Comparison of ENCODE assay signal across 17 cellular contexts in genomic region chr9:106653111-106653697, GRCh38.
A peak's percentile ranks its signal among the peaks of the same experiment; 100 is the strongest.
DNase-seq lines count a peak whose midpoint lies in the region; ATAC-seq and TF ChIP-seq lines count a peak whose summit lies in the region.
"Had no signal": no experiment of that assay in that cellular context is flagged by ENCODE, and none has a peak within 500 bp of the region (broad histone marks: within the 10 kb centered on the region; RNA-seq: fewer than 3 reads in every experiment).

No MANE protein-coding gene starts in this region.

- H3K4me1 ChIP-seq in Karpas-422 (ENCODE audit: low read length) = no peaks in the 10 kb centered on the region
- peaks cover 20% of the 10 kb centered on the region for H3K4me1 ChIP-seq in adipocyte (ENCODE audit: control insufficient read depth, insufficient read depth, low read length)
- no peaks in the 10 kb centered on the region for H3K4me1 ChIP-seq in psoas muscle
- H3K4me1 ChIP-seq in CD8-positive, alpha-beta T cell (ENCODE audit: insufficient read depth, low read length) = no peaks in the 10 kb centered on the region
- H3K4me1 ChIP-seq in CD8-positive, alpha-beta memory T cell (ENCODE audit: insufficient read depth, low read length) = no peaks in the 10 kb centered on the region

- H3K4me2 ChIP-seq in Karpas-422 (ENCODE audit: low read depth, low read length, poor library complexity, severe bottlenecking) = no peak overlapping the region
- H3K4me2 ChIP-seq: GM23338 had no signal

- intact Hi-C loops in psoas muscle (cut with DNase I) = no loop called here
- intact Hi-C loops in CD8-positive, alpha-beta T cell (cut with DNase I, micrococcal nuclease) = no loop called here

- H3K9me3 ChIP-seq in Karpas-422 (ENCODE audit: low read length) (no peaks in the 10 kb centered on the region), adipocyte (ENCODE audit: control insufficient read depth, low read length) (peaks cover 11% of the 10 kb centered on the region), psoas muscle (no peaks in the 10 kb centered on the region)
- H3K9me3 ChIP-seq in CD8-positive, alpha-beta T cell (ENCODE audit: low read length) = no peaks in the 10 kb centered on the region
- H3K9me3 ChIP-seq in CD8-positive, alpha-beta memory T cell (ENCODE audit: low read length) = no peaks in the 10 kb centered on the region

- peak in 3 of 4 donors; percentile 59 to 66 (median 61) for ATAC-seq in psoas muscle
- ATAC-seq in GM18870 (IDR thresholded peaks at IDR 0.05; ENCODE audit: unreplicated experiment) = no peak
- ATAC-seq in HG02623 (IDR thresholded peaks at IDR 0.05; ENCODE audit: unreplicated experiment) = no peak
- no peak for ATAC-seq in CD8-positive, alpha-beta T cell
- ATAC-seq: GM23338 had no signal

- H3K4me1 Mint-ChIP-seq in CD8-positive, alpha-beta T cell (ENCODE audit: low read depth) = no peaks in the 10 kb centered on the region
- H3K4me1 Mint-ChIP-seq in CD8-positive, alpha-beta memory T cell = no peaks in the 10 kb centered on the region

- peak; percentile 7 for DNase-seq in Karpas-422
- DNase-seq in adipocyte (ENCODE audit: low read depth) = no peak
- DNase-seq in fibroblast of the aortic adventitia (ENCODE audit: low read depth) = peak; percentile 3
- peak in 1 of 2 donors; percentile 15 for DNase-seq in psoas muscle
- no peak for DNase-seq in CD8-positive, alpha-beta T cell
- DNase-seq in CD8-positive, alpha-beta memory T cell = no peak
- DNase-seq: Calu3, DMS53, KBM-7, MM.1S, NCI-H1092 treated with DMSO at 0.1 percent for 48 hours, NCI-H2107, NCI-H345, NCI-H526 treated with DMSO at 0.1 percent for 48 hours had no signal

- 66 to 86% (median 81%) methylated on average over 3 of the region's 3 CpGs for WGBS in psoas muscle, 3 donors

- no peak overlapping the region for H2AFZ ChIP-seq in Karpas-422 (ENCODE audit: low read length)
- H2AFZ ChIP-seq: GM23338 had no signal

- H3K27me3 ChIP-seq in Karpas-422 (ENCODE audit: low read length) (no peaks in the 10 kb centered on the region; the same call in 1 of the 2 replicates), adipocyte (replicated peaks; ENCODE audit: control insufficient read depth, insufficient read depth, low read length) (no peaks in the 10 kb centered on the region), psoas muscle (ENCODE audit: insufficient read depth in 3 of 3, low read length in 2 of 3) (no peaks in the 10 kb centered on the region)
- H3K27me3 ChIP-seq in CD8-positive, alpha-beta T cell (ENCODE audit: insufficient read depth, low read length) = no peaks in the 10 kb centered on the region
- H3K27me3 ChIP-seq in CD8-positive, alpha-beta memory T cell (ENCODE audit: insufficient read depth, low read length, poor library complexity, severe bottlenecking) = no peaks in the 10 kb centered on the region

- no peak overlapping the region for H3K27ac Mint-ChIP-seq in CD8-positive, alpha-beta T cell
- no peak overlapping the region for H3K27ac Mint-ChIP-seq in CD8-positive, alpha-beta memory T cell
- H3K27ac Mint-ChIP-seq: GM23338 had no signal

- H3K9me3 Mint-ChIP-seq in CD8-positive, alpha-beta T cell = peaks cover 8% of the 10 kb centered on the region
- peaks cover 6 to 15% (median 10%) of the 10 kb centered on the region in 5 donors for H3K9me3 Mint-ChIP-seq in CD8-positive, alpha-beta memory T cell

- no peaks in the 10 kb centered on the region for H3K9me2 ChIP-seq in Karpas-422 (replicated peaks; ENCODE audit: insufficient read depth, low read length)

- H3K36me3 Mint-ChIP-seq in CD8-positive, alpha-beta T cell = no peaks in the 10 kb centered on the region
- H3K36me3 Mint-ChIP-seq in CD8-positive, alpha-beta memory T cell = no peaks in the 10 kb centered on the region

- CTCF ChIA-PET in CD8-positive, alpha-beta T cell (lab: Charles Lee) = no interaction called here
- CTCF ChIA-PET in CD8-positive, alpha-beta memory T cell (lab: Charles Lee) = no interaction called here

- no peaks in the 10 kb centered on the region for H4K20me1 ChIP-seq in Karpas-422 (ENCODE audit: insufficient read depth, low read depth, low read length)

- H3K36me3 ChIP-seq in Karpas-422 (ENCODE audit: insufficient read depth, low read length) = no peaks in the 10 kb centered on the region
- no peaks in the 10 kb centered on the region for H3K36me3 ChIP-seq in adipocyte (ENCODE audit: control insufficient read depth, insufficient read depth, low read length, severe bottlenecking)
- no peaks in the 10 kb centered on the region for H3K36me3 ChIP-seq in psoas muscle (ENCODE audit: insufficient read depth in 1 of 2, low read depth in 1 of 2)
- no peaks in the 10 kb centered on the region for H3K36me3 ChIP-seq in CD8-positive, alpha-beta T cell (ENCODE audit: insufficient read depth, low read length)
- no peaks in the 10 kb centered on the region for H3K36me3 ChIP-seq in CD8-positive, alpha-beta memory T cell (ENCODE audit: insufficient read depth, low read length)

- no peak for TF ChIP-seq CTCF in fibroblast of the aortic adventitia (IDR thresholded peaks at IDR 0.05; ENCODE audit: insufficient read depth, low read length)
- TF ChIP-seq CTCF in psoas muscle (IDR thresholded peaks at IDR 0.05) = no peak
- TF ChIP-seq CTCF in CD8-positive, alpha-beta T cell (IDR thresholded peaks at IDR 0.05) = no peak

- H3K27me3 Mint-ChIP-seq in CD8-positive, alpha-beta T cell (ENCODE audit: low read depth) = no peaks in the 10 kb centered on the region
- no peaks in the 10 kb centered on the region for H3K27me3 Mint-ChIP-seq in CD8-positive, alpha-beta memory T cell

- POLR2A ChIA-PET in CD8-positive, alpha-beta T cell (lab: Charles Lee) = no interaction called here
- POLR2A ChIA-PET in CD8-positive, alpha-beta memory T cell (lab: Charles Lee) = no interaction called here

- no peaks in the 10 kb centered on the region for H3K79me2 ChIP-seq in Karpas-422 (ENCODE audit: low read length)

- H3K27ac ChIP-seq in Karpas-422 (ENCODE audit: low read length) = no peak overlapping the region
- no peak overlapping the region for H3K27ac ChIP-seq in psoas muscle
- H3K27ac ChIP-seq in CD8-positive, alpha-beta T cell (ENCODE audit: low read depth, low read length) = no peak overlapping the region
- H3K27ac ChIP-seq in CD8-positive, alpha-beta memory T cell (ENCODE audit: low read depth, low read length) = no peak overlapping the region

- H3K4me3 Mint-ChIP-seq in CD8-positive, alpha-beta T cell = no peak overlapping the region
- no peak overlapping the region for H3K4me3 Mint-ChIP-seq in CD8-positive, alpha-beta memory T cell
- H3K4me3 Mint-ChIP-seq: GM23338 had no signal

- H3K4me3 ChIP-seq in Karpas-422 (ENCODE audit: low read length) (no peak overlapping the region), adipocyte (ENCODE audit: low read length) (peak overlapping the region; percentile 6), fibroblast of the aortic adventitia (ENCODE audit: low read depth, low read length) (no peak overlapping the region), psoas muscle (no peak overlapping the region)
- H3K4me3 ChIP-seq in CD8-positive, alpha-beta T cell (ENCODE audit: low read depth, low read length) = no peak overlapping the region
- no peak overlapping the region for H3K4me3 ChIP-seq in CD8-positive, alpha-beta memory T cell (ENCODE audit: low read length)
- H3K4me3 ChIP-seq: GM23338 had no signal

- H3K9ac ChIP-seq in Karpas-422 (ENCODE audit: low read length) = no peak overlapping the region
- H3K9ac ChIP-seq in adipocyte (ENCODE audit: low read length) = no peak overlapping the region

Comparison
In these comparisons a context has a peak if more than half of its experiments do, and no peak if none do; other contexts are left out.
1. DNase-seq: peak in Karpas-422 (single experiment) and fibroblast of the aortic adventitia (single experiment); none in adipocyte (single experiment), CD8-positive, alpha-beta T cell (0 of 7) and CD8-positive, alpha-beta memory T cell (0 of 5).
2. ATAC-seq: peak in psoas muscle (3 of 4); none in GM18870 (single experiment), HG02623 (single experiment) and CD8-positive, alpha-beta T cell (single experiment).